ENCODE assay signal across 13 cellular contexts in the genomic region with DNA sequence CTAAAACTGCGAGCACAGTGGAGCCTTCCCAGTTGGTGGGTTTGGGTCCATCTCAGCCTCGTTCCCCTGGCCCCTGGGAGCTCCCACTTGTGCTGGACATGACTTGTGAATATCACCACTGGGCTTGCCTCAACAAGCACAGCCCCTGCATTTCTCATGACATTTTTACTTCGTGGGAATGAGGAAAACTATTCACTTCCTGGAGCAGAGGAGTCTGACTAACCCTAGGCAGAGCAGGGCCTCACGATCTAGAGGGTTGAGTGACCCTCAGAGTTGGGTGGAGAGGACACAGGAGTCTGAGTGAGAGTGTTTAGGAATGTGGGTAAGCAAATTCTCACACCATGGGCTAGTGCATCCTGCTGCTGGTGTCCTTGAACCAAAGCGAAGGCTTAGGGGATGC.
DNase-seq lines count a peak whose midpoint lies in the region; FAIRE-seq and TF ChIP-seq lines count a peak whose summit lies in the region.
"Had no signal": no experiment of that assay in that cellular context is flagged by ENCODE, and none has a peak within 500 bp of the region (broad histone marks: within the 10 kb centered on the region; RNA-seq: fewer than 3 reads in every experiment).

No MANE protein-coding gene starts in this region.

- no peak overlapping the region for H4K91ac ChIP-seq in mesenchymal stem cell (ENCODE audit: low read length)

- no peak overlapping the region for H3K4ac ChIP-seq in mesenchymal stem cell (ENCODE audit: low read depth in 1 of 2, low read length in 2 of 2)

- no peaks in the 10 kb centered on the region for H3K79me1 ChIP-seq in mesenchymal stem cell (replicated peaks; ENCODE audit: low read length, poor library complexity, severe bottlenecking)

- DNase-seq in HTR-8/SVneo (ENCODE audit: insufficient read length, low spot score) (no peak), choroid plexus epithelial cell (ENCODE audit: low read depth) (peak; percentile 12), mesenchymal stem cell (no peak), right atrium auricular region (ENCODE audit: low spot score) (no peak), NCI-H1694 treated with DMSO at 0.1 percent for 48 hours (lab: John Stamatoyannopoulos, UW) (no peak), Kasumi-1 (lab: John Stamatoyannopoulos, UW) (no peak), ecto neural progenitor cell (ENCODE audit: low spot score) (no peak)
- DNase-seq: H7, NCI-H146, NCI-H2227 treated with DMSO at 0.1 percent for 48 hours, NCI-H524 treated with DMSO at 0.1 percent for 48 hours, OCI-M1 had no signal

- no peak overlapping the region for H2BK15ac ChIP-seq in mesenchymal stem cell (ENCODE audit: low read depth, poor library complexity, severe bottlenecking)

- H2AK5ac ChIP-seq in mesenchymal stem cell (ENCODE audit: low read length, severe bottlenecking): no peak overlapping the region

- no peak overlapping the region for H2AFZ ChIP-seq in mesenchymal stem cell (ENCODE audit: low read depth, low read length)

- no peak overlapping the region for H3K4me2 ChIP-seq in mesenchymal stem cell (ENCODE audit: low read length, poor library complexity, severe bottlenecking)

- no peak overlapping the region for H2BK12ac ChIP-seq in mesenchymal stem cell (ENCODE audit: low read length in 2 of 2)

- H3K18ac ChIP-seq in mesenchymal stem cell (ENCODE audit: low read depth in 1 of 2, low read length in 2 of 2): no peak overlapping the region

- no peaks in the 10 kb centered on the region for H3K9me3 ChIP-seq in mesenchymal stem cell (ENCODE audit: control insufficient read depth, low read length)
- no peaks in the 10 kb centered on the region for H3K9me3 ChIP-seq in right atrium auricular region
- H3K9me3 ChIP-seq: BLaER1 treated with 17β-estradiol and CSF1 and Interleukin-3, amounts not matched to agents 10 nM and 100 nM had no signal

- no peak overlapping the region for H3K23ac ChIP-seq in mesenchymal stem cell (ENCODE audit: low read length in 2 of 2)

- peaks cover 0 to 30% of the 10 kb centered on the region in 2 experiments for H3K27me3 ChIP-seq in mesenchymal stem cell (ENCODE audit: control insufficient read depth in 1 of 2, insufficient read depth in 1 of 2, low read length in 2 of 2)
- H3K27me3 ChIP-seq in right atrium auricular region: no peaks in the 10 kb centered on the region
- H3K27me3 ChIP-seq: BLaER1 treated with 17β-estradiol and CSF1 and Interleukin-3, amounts not matched to agents 10 nM and 100 nM had no signal

- no peak overlapping the region for H2BK5ac ChIP-seq in mesenchymal stem cell (ENCODE audit: low read depth, low read length, poor library complexity, severe bottlenecking)

- H3K36me3 ChIP-seq in mesenchymal stem cell (ENCODE audit: control insufficient read depth in 1 of 2, insufficient read depth in 2 of 2, low read depth in 1 of 2, low read length in 2 of 2) (no peaks in the 10 kb centered on the region), right atrium auricular region (no peaks in the 10 kb centered on the region)
- H3K36me3 ChIP-seq: BLaER1 treated with 17β-estradiol and CSF1 and Interleukin-3, amounts not matched to agents 10 nM and 100 nM had no signal

- H3K9ac ChIP-seq in mesenchymal stem cell (ENCODE audit: low read length): no peak overlapping the region
- H3K9ac ChIP-seq: BLaER1 treated with 17β-estradiol and CSF1 and Interleukin-3, amounts not matched to agents 10 nM and 100 nM had no signal

- H4K8ac ChIP-seq in mesenchymal stem cell (ENCODE audit: low read length): peak overlapping the region; percentile 39

- H3K27ac ChIP-seq in mesenchymal stem cell (ENCODE audit: low read length, poor library complexity, severe bottlenecking): no peak overlapping the region
- no peak overlapping the region for H3K27ac ChIP-seq in right atrium auricular region

- H3K4me1 ChIP-seq in mesenchymal stem cell (ENCODE audit: control insufficient read depth, insufficient read depth, low read depth, low read length): peaks cover 2% of the 10 kb centered on the region
- peaks cover 0 to 19% of the 10 kb centered on the region in 2 donors for H3K4me1 ChIP-seq in right atrium auricular region

- H3K14ac ChIP-seq in mesenchymal stem cell (ENCODE audit: low read length in 2 of 2): peak overlapping the region in 1 of 2 experiments; percentile 57

- TF ChIP-seq CTCF in choroid plexus epithelial cell (conservative IDR thresholded peaks at IDR 0.05; ENCODE audit: low read depth, low read length) (no peak), right atrium auricular region (IDR thresholded peaks at IDR 0.05) (no peak)

- H2BK120ac ChIP-seq in mesenchymal stem cell (ENCODE audit: low read depth, low read length): no peak overlapping the region

- 62% methylated on average over 5 of the region's 5 CpGs for WGBS in mesenchymal stem cell

- peak; percentile 49 for FAIRE-seq in HTR-8/SVneo (lab: Jason Lieb, UNC)

- H3K4me3 ChIP-seq in choroid plexus epithelial cell (ENCODE audit: low read depth, low read length) (no peak overlapping the region), mesenchymal stem cell (ENCODE audit: insufficient read depth in 1 of 2, low read depth in 1 of 2, low read length in 2 of 2) (no peak overlapping the region), right atrium auricular region (no peak overlapping the region)
- H3K4me3 ChIP-seq: BLaER1 treated with 17β-estradiol and CSF1 and Interleukin-3, amounts not matched to agents 10 nM and 100 nM had no signal
